ENCODE assay signal across 8 cellular contexts in genomic region chr11:116454020-116454645, GRCh38.
DNase-seq lines count a peak whose midpoint lies in the region; ATAC-seq and TF ChIP-seq lines count a peak whose summit lies in the region.
"Had no signal": no experiment of that assay in that cellular context is flagged by ENCODE, and none has a peak within 500 bp of the region (broad histone marks: within the 10 kb centered on the region; RNA-seq: fewer than 3 reads in every experiment).

No MANE protein-coding gene starts in this region.

- no peak for TF ChIP-seq EP300 in esophagus muscularis mucosa (IDR thresholded peaks at IDR 0.05)

- 69% methylated on average over 6 of the region's 9 CpGs for WGBS in esophagus muscularis mucosa

- intact Hi-C loops in esophagus muscularis mucosa (cut with DNase I): loop anchor here (10.0 kb wide), 1 partner anchor 241 kb away; no protein-coding TSS in a partner anchor
- intact Hi-C loops in CD8-positive, alpha-beta T cell (cut with DNase I, micrococcal nuclease): loop anchor here in 1 of 2 experiments (2.0 kb wide), 1 partner anchor 237 kb away; no protein-coding TSS in a partner anchor

- peak; percentile 19 for DNase-seq in EL
- peak; percentile 3 to 13 for DNase-seq in HL-60 (ENCODE audit: low read depth in 1 of 2, low spot score in 1 of 2)
- DNase-seq in SJSA1 (ENCODE audit: low read depth in 1 of 2, low spot score in 2 of 2): peak; percentile 18 to 45
- DNase-seq in esophagus muscularis mucosa (ENCODE audit: extremely low spot score): no peak
- no peak for DNase-seq in osteoblast (ENCODE audit: insufficient read length, low spot score, missing footprints)
- DNase-seq in CD8-positive, alpha-beta T cell: no peak
- DNase-seq: activated B cell treated with CpG ODN at 0.5 μM for 24 hours had no signal

- CTCF ChIA-PET in CD8-positive, alpha-beta T cell (lab: Charles Lee): interaction anchor here (2.2 kb wide), 1 partner anchor 237 kb away, joined by 7 read pairs; no protein-coding TSS in a partner anchor

- H3K9me3 Mint-ChIP-seq in CD8-positive, alpha-beta T cell: peaks cover 5% of the 10 kb centered on the region

- H3K27ac Mint-ChIP-seq in CD8-positive, alpha-beta T cell: no peak overlapping the region
- H3K27ac Mint-ChIP-seq: activated B cell treated with CpG ODN at 0.5 μM for 24 hours had no signal

- H3K36me3 ChIP-seq in SJSA1 (no peaks in the 10 kb centered on the region), esophagus muscularis mucosa (no peaks in the 10 kb centered on the region), osteoblast (ENCODE audit: insufficient read depth, low read length) (no peaks in the 10 kb centered on the region)
- no peaks in the 10 kb centered on the region for H3K36me3 ChIP-seq in CD8-positive, alpha-beta T cell (ENCODE audit: insufficient read depth, low read length)

- TF ChIP-seq POLR2A in esophagus muscularis mucosa (IDR thresholded peaks at IDR 0.05; ENCODE audit: low read depth): no peak

- H3K36me3 Mint-ChIP-seq in CD8-positive, alpha-beta T cell: no peaks in the 10 kb centered on the region

- H2AFZ ChIP-seq in osteoblast (ENCODE audit: low read length): no peak overlapping the region

- TF ChIP-seq CTCF in HL-60 (IDR thresholded peaks at IDR 0.05; ENCODE audit: insufficient read depth, low read length) (peak; percentile 55), esophagus muscularis mucosa (IDR thresholded peaks at IDR 0.05) (peak; percentile 34 to 53 (median 42)), osteoblast (IDR thresholded peaks at IDR 0.05; ENCODE audit: extremely low read depth, low read depth, low read length) (peak; percentile 61)
- TF ChIP-seq CTCF in CD8-positive, alpha-beta T cell (IDR thresholded peaks at IDR 0.05): no peak

- no peak overlapping the region for H3K4me2 ChIP-seq in osteoblast (ENCODE audit: insufficient read depth, low read length)

- H3K9me3 ChIP-seq in SJSA1 (replicated peaks): no peaks in the 10 kb centered on the region
- H3K9me3 ChIP-seq in esophagus muscularis mucosa: peaks cover 0 to 14% (median 6%) of the 10 kb centered on the region in 4 donors
- H3K9me3 ChIP-seq in osteoblast (ENCODE audit: low read depth, low read length): no peaks in the 10 kb centered on the region
- H3K9me3 ChIP-seq in CD8-positive, alpha-beta T cell (ENCODE audit: low read length): no peaks in the 10 kb centered on the region

- no peak overlapping the region for H3K4me3 Mint-ChIP-seq in CD8-positive, alpha-beta T cell
- H3K4me3 Mint-ChIP-seq: activated B cell treated with CpG ODN at 0.5 μM for 24 hours had no signal

- H3K4me1 ChIP-seq in SJSA1 (replicated peaks) (no peaks in the 10 kb centered on the region), esophagus muscularis mucosa (peaks cover 0 to 10% (median 5%) of the 10 kb centered on the region in 4 donors), osteoblast (ENCODE audit: insufficient read depth, low read length) (no peaks in the 10 kb centered on the region)
- H3K4me1 ChIP-seq in CD8-positive, alpha-beta T cell (ENCODE audit: insufficient read depth, low read length): no peaks in the 10 kb centered on the region

- no peak for ATAC-seq in HG03039 (IDR thresholded peaks at IDR 0.05; ENCODE audit: unreplicated experiment)
- ATAC-seq in CD8-positive, alpha-beta T cell: no peak

- H4K20me1 ChIP-seq in osteoblast (ENCODE audit: insufficient read depth, low read length): no peaks in the 10 kb centered on the region

- H3K79me2 ChIP-seq in osteoblast (ENCODE audit: insufficient read depth, low read length): no peaks in the 10 kb centered on the region

- POLR2A ChIA-PET in CD8-positive, alpha-beta T cell (lab: Charles Lee): no interaction called here

- no peak overlapping the region for H3K27ac ChIP-seq in HL-60 (replicated peaks)
- H3K27ac ChIP-seq in SJSA1: no peak overlapping the region
- H3K27ac ChIP-seq in esophagus muscularis mucosa (replicated peaks in 1 of 4): no peak overlapping the region
- no peak overlapping the region for H3K27ac ChIP-seq in osteoblast (ENCODE audit: low read depth, low read length)
- no peak overlapping the region for H3K27ac ChIP-seq in CD8-positive, alpha-beta T cell (ENCODE audit: low read depth, low read length)

- no peaks in the 10 kb centered on the region for H3K4me1 Mint-ChIP-seq in CD8-positive, alpha-beta T cell (ENCODE audit: low read depth)
- H3K4me1 Mint-ChIP-seq: activated B cell treated with CpG ODN at 0.5 μM for 24 hours had no signal

- no peak overlapping the region for H3K4me3 ChIP-seq in HL-60 (replicated peaks; ENCODE audit: insufficient read depth, low read length)
- H3K4me3 ChIP-seq in SJSA1: no peak overlapping the region
- no peak overlapping the region for H3K4me3 ChIP-seq in esophagus muscularis mucosa
- H3K4me3 ChIP-seq in osteoblast (ENCODE audit: insufficient read depth, low read length): no peak overlapping the region
- no peak overlapping the region for H3K4me3 ChIP-seq in CD8-positive, alpha-beta T cell (ENCODE audit: low read depth, low read length)

- no peaks in the 10 kb centered on the region for H3K27me3 ChIP-seq in HL-60 (ENCODE audit: insufficient read depth, poor library complexity, severe bottlenecking)
- H3K27me3 ChIP-seq in SJSA1 (replicated peaks): no peaks in the 10 kb centered on the region
- H3K27me3 ChIP-seq in esophagus muscularis mucosa: no peaks in the 10 kb centered on the region
- H3K27me3 ChIP-seq in osteoblast (ENCODE audit: insufficient read depth, low read length): no peaks in the 10 kb centered on the region
- no peaks in the 10 kb centered on the region for H3K27me3 ChIP-seq in CD8-positive, alpha-beta T cell (ENCODE audit: insufficient read depth, low read length)

- peaks cover 5% of the 10 kb centered on the region for H3K27me3 Mint-ChIP-seq in CD8-positive, alpha-beta T cell (ENCODE audit: low read depth)

Comparison
In these comparisons a context has a peak if more than half of its experiments do, and no peak if none do; other contexts are left out.
1. DNase-seq: peak in EL (single experiment), HL-60 (2 of 2) and SJSA1 (2 of 2); none in esophagus muscularis mucosa (single experiment), osteoblast (single experiment) and CD8-positive, alpha-beta T cell (0 of 7).